ENCODE assay signal across 10 cellular contexts in genomic region chr10:116470768-116471415, GRCh38. TPM values are rescaled to one million over a fixed set of nuclear protein-coding genes. Genes with fewer than 3 reads are reported as not detected.
DNase-seq lines count a peak whose midpoint lies in the region; ATAC-seq and TF ChIP-seq lines count a peak whose summit lies in the region.
"Had no signal": no experiment of that assay in that cellular context is flagged by ENCODE, and none has a peak within 500 bp of the region (broad histone marks: within the 10 kb centered on the region; RNA-seq: fewer than 3 reads in every experiment).

No MANE protein-coding gene starts in this region.

- in situ Hi-C loops in SK-MEL-5 (cut with HindIII; ENCODE audit: low pct_unique_long_range_greater_than_20kb, low sequenced_read_pairs): no loop called here

- H3K4me1 Mint-ChIP-seq in CD14-positive monocyte: peaks cover 6% of the 10 kb centered on the region
- H3K4me1 Mint-ChIP-seq: activated CD8-positive, alpha-beta memory T cell treated with anti-CD3 and anti-CD28 coated beads, Interleukin-2, amount 10 ng/mL, durations not matched to agents 7 days and 5 days had no signal

- H3K27me3 Mint-ChIP-seq in CD14-positive monocyte (ENCODE audit: low read depth in 3 of 3): peaks cover 0 to 2% (median 2%) of the 10 kb centered on the region in 3 donors
- H3K27me3 Mint-ChIP-seq: activated CD8-positive, alpha-beta memory T cell treated with anti-CD3 and anti-CD28 coated beads, Interleukin-2, amount 10 ng/mL, durations not matched to agents 7 days and 5 days had no signal

- no peak overlapping the region for H3K4me3 ChIP-seq in HFF-Myc (replicated peaks; ENCODE audit: low read depth, low read length)
- H3K4me3 ChIP-seq: skin epidermis had no signal

- peaks cover 0 to 4% (median 0%) of the 10 kb centered on the region in 7 donors for H3K9me3 Mint-ChIP-seq in CD14-positive monocyte

- TF ChIP-seq CTCF in CD14-positive monocyte (IDR thresholded peaks at IDR 0.05) (peak; percentile 23), HFF-Myc (IDR thresholded peaks at IDR 0.05; ENCODE audit: low read depth, low read length, missing control alignments) (peak; percentile 46)

- no peak for DNase-seq in CD14-positive monocyte (ENCODE audit: low spot score)
- DNase-seq in HFF-Myc (ENCODE audit: extremely low read depth, low read depth): peak; percentile 1
- peak; percentile 69 for DNase-seq in SK-MEL-5 (ENCODE audit: low read depth, low spot score)
- DNase-seq in kidney glomerular epithelial cell (lab: John Stamatoyannopoulos, UW): peak; percentile 70
- no peak for DNase-seq in NCI-H2196 (lab: John Stamatoyannopoulos, UW; ENCODE audit: unreplicated experiment)
- no peak for DNase-seq in amniotic stem cell (lab: John Stamatoyannopoulos, UW)
- DNase-seq in Right ventricle myocardium superior: no peak
- no peak for DNase-seq in activated effector memory CD4-positive, alpha-beta T cell treated with anti-CD3 and anti-CD28 coated beads, Interleukin-2, amount 50 U/mL, for 16 hours
- DNase-seq: activated CD8-positive, alpha-beta memory T cell treated with anti-CD3 and anti-CD28 coated beads, Interleukin-2, amount 10 ng/mL, durations not matched to agents 7 days and 5 days had no signal

- H3K4me3 Mint-ChIP-seq in CD14-positive monocyte: no peak overlapping the region
- H3K4me3 Mint-ChIP-seq: activated CD8-positive, alpha-beta memory T cell treated with anti-CD3 and anti-CD28 coated beads, Interleukin-2, amount 10 ng/mL, durations not matched to agents 7 days and 5 days had no signal

- ATAC-seq in Right ventricle myocardium superior (ENCODE audit: poor library complexity): no peak
- ATAC-seq: activated CD8-positive, alpha-beta memory T cell treated with anti-CD3 and anti-CD28 coated beads, Interleukin-2, amount 10 ng/mL, durations not matched to agents 7 days and 5 days had no signal

- H3K27ac Mint-ChIP-seq in CD14-positive monocyte: peak overlapping the region in 1 of 7 donors; percentile 25
- H3K27ac Mint-ChIP-seq: activated CD8-positive, alpha-beta memory T cell treated with anti-CD3 and anti-CD28 coated beads, Interleukin-2, amount 10 ng/mL, durations not matched to agents 7 days and 5 days had no signal

- no peaks in the 10 kb centered on the region for H3K36me3 Mint-ChIP-seq in CD14-positive monocyte
- H3K36me3 Mint-ChIP-seq: activated CD8-positive, alpha-beta memory T cell treated with anti-CD3 and anti-CD28 coated beads, Interleukin-2, amount 10 ng/mL, durations not matched to agents 7 days and 5 days had no signal

- intact Hi-C loops in CD14-positive monocyte (cut with micrococcal nuclease): no loop called here
- intact Hi-C loops in Right ventricle myocardium superior (cut with DNase I): no loop called here

RNA-seq across cellular contexts. Expression of gene PNLIPRP3, which starts 43.2 kb away (rescaled TPM):
- not detected for polyA plus RNA-seq in CD14-positive monocyte
- total RNA-seq in SK-MEL-5 (2014; rRNA removed; shearing (Covaris generic)): 13.1 and 13.6 TPM in 2 replicates
- 5.3 and 7.8 TPM in 2 replicates for polyA plus RNA-seq in SK-MEL-5 (2015; cell fraction: cytosol; rRNA removed)
- 15.7 and 26.2 TPM in 2 replicates for polyA plus RNA-seq in SK-MEL-5 (2015; cell fraction: nucleus; rRNA removed)
- total RNA-seq in Right ventricle myocardium superior: not detected
- total RNA-seq: activated CD8-positive, alpha-beta memory T cell treated with anti-CD3 and anti-CD28 coated beads, Interleukin-2, amount 10 ng/mL, durations not matched to agents 7 days and 5 days had no signal

Comparison
In these comparisons a context has a peak if more than half of its experiments do, and no peak if none do; other contexts are left out.
1. DNase-seq: peak in HFF-Myc (single experiment), SK-MEL-5 (single experiment) and kidney glomerular epithelial cell (single experiment); none in CD14-positive monocyte (single experiment), NCI-H2196 (single experiment), amniotic stem cell (single experiment), Right ventricle myocardium superior (single experiment) and activated effector memory CD4-positive, alpha-beta T cell treated with anti-CD3 and anti-CD28 coated beads, Interleukin-2, amount 50 U/mL, for 16 hours (single experiment).
2. RNA of gene PNLIPRP3, which starts 43.2 kb away (total RNA-seq): 13.1 to 13.6 TPM in SK-MEL-5; not detected in Right ventricle myocardium superior (single experiment); every median in the first group is over 10 times any median in the second.